Comparison of ENCODE assay signal across 25 cellular contexts in the genomic region with DNA sequence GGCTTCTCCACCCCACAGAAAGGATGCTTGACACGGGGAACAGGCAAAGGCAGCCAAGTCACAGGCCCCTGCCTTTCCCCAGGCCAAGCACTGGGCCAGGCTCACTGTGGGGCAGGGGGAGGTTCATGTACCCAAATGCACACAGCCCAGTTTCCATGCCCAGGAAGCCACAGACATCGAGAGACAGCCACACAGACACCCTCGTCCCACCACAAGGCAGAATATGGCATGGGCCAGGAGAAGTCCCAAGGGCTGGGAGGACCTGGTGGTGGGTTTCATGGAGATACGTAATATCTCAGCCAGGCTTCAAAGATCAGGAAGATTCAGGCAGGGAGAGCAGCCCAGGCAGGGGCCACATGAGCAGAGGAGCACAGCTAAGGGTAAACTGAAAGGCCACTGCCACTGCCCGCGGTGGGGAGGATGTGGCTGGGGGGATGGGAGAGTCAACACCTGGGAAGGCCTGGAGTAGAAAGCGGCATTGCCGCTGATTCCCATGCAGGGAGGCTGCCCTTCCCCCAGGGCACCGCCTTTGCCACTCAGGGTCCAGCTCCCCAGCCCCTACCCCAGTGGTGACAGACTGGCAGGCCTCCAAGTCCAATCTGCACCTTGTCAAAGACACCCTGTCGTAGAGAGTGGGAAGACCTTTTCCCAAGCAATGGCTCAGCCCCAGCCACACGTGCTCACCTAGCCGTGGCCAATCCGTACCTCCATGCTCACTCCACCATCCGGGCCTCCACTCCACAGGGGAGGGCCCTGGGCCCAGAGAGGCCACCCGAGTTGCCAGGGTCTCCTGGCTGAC. TPM values are rescaled to one million over a fixed set of nuclear protein-coding genes. Genes with fewer than 3 reads are reported as not detected.
DNase-seq lines count a peak whose midpoint lies in the region; ATAC-seq, FAIRE-seq and TF ChIP-seq lines count a peak whose summit lies in the region.
"Had no signal": no experiment of that assay in that cellular context is flagged by ENCODE, and none has a peak within 500 bp of the region (broad histone marks: within the 10 kb centered on the region; RNA-seq: fewer than 3 reads in every experiment).

No MANE protein-coding gene starts in this region.

- peak overlapping the region; percentile 75; the same call in 1 of the 2 replicates for H2AK5ac ChIP-seq in H1 (ENCODE audit: low read depth, low read length)

- no peak overlapping the region for H3K4me2 ChIP-seq in H1 (ENCODE audit: insufficient read depth in 1 of 2, low read depth in 2 of 2, low read length in 2 of 2)

- POLR2A ChIA-PET in CD8-positive, alpha-beta memory T cell (lab: Charles Lee): no interaction called here
- POLR2A ChIA-PET in H1 (lab: Charles Lee; ENCODE audit: partially characterized antibody): interaction anchor here (1.3 to 1.4 kb wide), 2 partner anchors 13 to 14 kb away, joined by 3 read pairs; no protein-coding TSS in a partner anchor

- 0 out of 2 replicates have a peak overlapping the region, but pooled peaks have one; percentile 71 for H2BK5ac ChIP-seq in H1 (ENCODE audit: low read depth, low read length)

- no peaks in the 10 kb centered on the region for H3K23me2 ChIP-seq in H1 (ENCODE audit: low read depth, low read length)

- no peak overlapping the region for H3K14ac ChIP-seq in H1 (ENCODE audit: insufficient read length)

- H3K23ac ChIP-seq in H1 (ENCODE audit: insufficient read length): no peak overlapping the region

- peak overlapping the region; percentile 83 for H3K27ac Mint-ChIP-seq in activated T-cell treated with anti-CD3 and anti-CD28 coated beads, Interleukin-2, amount 50 U/mL, for 72 hours
- peak overlapping the region in 7 of 8 donors; percentile 46 to 99 (median 75) for H3K27ac Mint-ChIP-seq in CD8-positive, alpha-beta memory T cell
- H3K27ac Mint-ChIP-seq: T-helper 2 cell treated with Interferon-gamma antibody and Interleukin-4, amounts not matched to agents 5 μg/mL and 100 μg/mL, for 36 hours had no signal

- no peaks in the 10 kb centered on the region for H3K36me3 ChIP-seq in CD8-positive, alpha-beta memory T cell (ENCODE audit: insufficient read depth, low read length)
- H3K36me3 ChIP-seq in WERI-Rb-1 (peaks cover 20% of the 10 kb centered on the region), H1 (ENCODE audit: control insufficient read depth in 2 of 4, insufficient read depth in 4 of 4, low read length in 3 of 4) (no peaks in the 10 kb centered on the region)
- H3K36me3 ChIP-seq: tibial artery had no signal

- no peak overlapping the region for H2BK120ac ChIP-seq in H1 (replicated peaks; ENCODE audit: low read depth, low read length)

- no peaks in the 10 kb centered on the region for H3K9me3 Mint-ChIP-seq in activated T-cell treated with anti-CD3 and anti-CD28 coated beads, Interleukin-2, amount 50 U/mL, for 72 hours
- no peaks in the 10 kb centered on the region for H3K9me3 Mint-ChIP-seq in CD8-positive, alpha-beta memory T cell
- H3K9me3 Mint-ChIP-seq: T-helper 2 cell treated with Interferon-gamma antibody and Interleukin-4, amounts not matched to agents 5 μg/mL and 100 μg/mL, for 36 hours had no signal

- H3K27ac ChIP-seq in CD8-positive, alpha-beta memory T cell (ENCODE audit: low read depth, low read length): no peak overlapping the region
- H3K27ac ChIP-seq in WERI-Rb-1: peak overlapping the region; percentile 95
- no peak overlapping the region for H3K27ac ChIP-seq in H1 (ENCODE audit: low read depth, low read length)
- H3K27ac ChIP-seq: Peyer's patch, SJSA1, tibial artery had no signal

- no peak for TF ChIP-seq EP300 in H1 (IDR thresholded peaks at IDR 0.05; ENCODE audit: borderline replicate concordance in 1 of 2, low read depth in 2 of 2, low read length in 2 of 2)

- H3K27me3 Mint-ChIP-seq in activated T-cell treated with anti-CD3 and anti-CD28 coated beads, Interleukin-2, amount 50 U/mL, for 72 hours (ENCODE audit: low read depth): no peaks in the 10 kb centered on the region
- H3K27me3 Mint-ChIP-seq in CD8-positive, alpha-beta memory T cell: no peaks in the 10 kb centered on the region

- H3K27me3 ChIP-seq in CD8-positive, alpha-beta memory T cell (ENCODE audit: insufficient read depth, low read length, poor library complexity, severe bottlenecking): no peaks in the 10 kb centered on the region
- no peaks in the 10 kb centered on the region for H3K27me3 ChIP-seq in WERI-Rb-1 (ENCODE audit: insufficient read depth, low read depth, severe bottlenecking)
- peaks cover 0 to 4% (median 0%) of the 10 kb centered on the region in 4 experiments; a peak in 1 of 7 replicates for H3K27me3 ChIP-seq in H1 (replicated peaks in 1 of 4; ENCODE audit: control insufficient read depth in 3 of 4, extremely low read depth in 1 of 4, insufficient read depth in 3 of 4, low read length in 3 of 4)
- H3K27me3 ChIP-seq: Peyer's patch, SJSA1 had no signal

- H3K56ac ChIP-seq in H1 (replicated peaks; ENCODE audit: insufficient read length, low read depth, low read length): no peak overlapping the region

- TF ChIP-seq CTCF in WERI-Rb-1 (IDR thresholded peaks at IDR 0.05; ENCODE audit: low read depth, low read length) (no peak), H1 (IDR thresholded peaks at IDR 0.05; ENCODE audit: control extremely low read depth in 1 of 3, insufficient read depth in 1 of 3, low read depth in 1 of 3, low read length in 3 of 3) (no peak)

- no peak overlapping the region for H4K5ac ChIP-seq in H1 (ENCODE audit: insufficient read length, low read depth, low read length)

- H3K9ac ChIP-seq in H1 (replicated peaks in 1 of 4; ENCODE audit: extremely low read depth in 1 of 4, low read depth in 3 of 4, low read length in 3 of 4): no peak overlapping the region; a peak in 2 of 7 replicates

- TF ChIP-seq POLR2A in H1 (IDR thresholded peaks at IDR 0.05; ENCODE audit: control extremely low read depth in 1 of 2, low read depth in 2 of 2, low read length in 2 of 2): no peak

- no peak overlapping the region for H2AFZ ChIP-seq in H1 (ENCODE audit: low read length)

- H4K20me1 ChIP-seq in H1 (replicated peaks in 1 of 2; ENCODE audit: control insufficient read depth in 1 of 2, insufficient read depth in 2 of 2, low read length in 2 of 2): no peaks in the 10 kb centered on the region

- WGBS in H1 (ENCODE audit: extremely low coverage in 1 of 2, insufficient coverage in 1 of 2, insufficient read length in 1 of 2, insufficient replicate concordance in 2 of 2, low coverage in 1 of 2, low lambda C conversion rate in 2 of 2, missing lambda C conversion rate in 1 of 2), 2 experiments: 88% methylated on average over 10 of the region's 15 CpGs; no CpG with 5 or more reads in 1 of the 2 experiments

- no peak overlapping the region for H3K4ac ChIP-seq in H1 (replicated peaks; ENCODE audit: insufficient read length, low read depth, low read length)

- peaks cover 47% of the 10 kb centered on the region for H3K4me1 ChIP-seq in CD8-positive, alpha-beta memory T cell (ENCODE audit: insufficient read depth, low read length)
- peaks cover 0 to 34% (median 22%) of the 10 kb centered on the region in 4 experiments; a peak in 6 of 7 replicates for H3K4me1 ChIP-seq in H1 (replicated peaks in 1 of 4; ENCODE audit: control insufficient read depth in 3 of 4, insufficient read depth in 4 of 4, low read length in 3 of 4)

- no peak for DNase-seq in activated T-cell treated with anti-CD3 and anti-CD28 coated beads, Interleukin-2, amount 50 U/mL, for 72 hours
- no peak for DNase-seq in activated T-cell treated with anti-CD3 and anti-CD28 coated beads for 4 hours
- DNase-seq in CD8-positive, alpha-beta memory T cell: peak in 1 of 5 donors; percentile 17
- DNase-seq in WERI-Rb-1: no peak
- DNase-seq in H1 (ENCODE audit: low read depth in 1 of 2, low spot score in 2 of 2): no peak
- no peak for DNase-seq in T-helper 9 cell
- DNase-seq in NAMALWA (ENCODE audit: low spot score): no peak
- no peak for DNase-seq in T-helper 2 cell
- DNase-seq: activated CD8-positive, alpha-beta memory T cell treated with anti-CD3 and anti-CD28 coated beads for 24 hours; activated effector memory CD4-positive, alpha-beta T cell treated with Interleukin-2 at 50 U/mL for 16 hours; caudate nucleus; DMS79 treated with DMSO at 0.1 percent for 48 hours; glutamatergic neuron; mammary epithelial cell; NCI-H1105; NCI-H2029 treated with DMSO at 0.1 percent for 48 hours; NCI-H510A treated with DMSO at 0.1 percent for 48 hours; NK-92 treated with Interleukin-12 subunit alpha and Interleukin-12 subunit beta, amount 100 ng/mL, for 24 hours; occipital lobe; Peyer's patch; small intestine; stimulated activated naive CD8-positive, alpha-beta T cell treated with anti-CD3 and anti-CD28 coated beads, Interleukin-15, Interleukin-2, amounts not matched to agents 100 U/mL and 50 U/mL, for 24 hours; tibial artery had no signal

- H3K9me3 ChIP-seq in CD8-positive, alpha-beta memory T cell (ENCODE audit: low read length): no peaks in the 10 kb centered on the region
- H3K9me3 ChIP-seq in WERI-Rb-1 (ENCODE audit: severe bottlenecking): no peaks in the 10 kb centered on the region
- H3K9me3 ChIP-seq in H1 (ENCODE audit: insufficient read depth in 2 of 2, low read depth in 1 of 2, low read length in 1 of 2): no peaks in the 10 kb centered on the region
- H3K9me3 ChIP-seq: Peyer's patch, SJSA1, tibial artery had no signal

- no peaks in the 10 kb centered on the region for H3K79me1 ChIP-seq in H1 (ENCODE audit: low read depth, low read length)

- no peak for ATAC-seq in activated T-cell treated with anti-CD3 and anti-CD28 coated beads, Interleukin-2, amount 50 U/mL, for 72 hours (replicated peaks in 1 of 2)
- ATAC-seq: stimulated activated naive CD8-positive, alpha-beta T cell treated with anti-CD3 and anti-CD28 coated beads, Interleukin-15, Interleukin-2, amounts not matched to agents 100 U/mL and 50 U/mL, for 24 hours had no signal

- H4K8ac ChIP-seq in H1 (ENCODE audit: extremely low read depth, insufficient read depth, low read length): no peak overlapping the region; the same call in 1 of the 2 replicates

- H3K4me1 Mint-ChIP-seq in activated T-cell treated with anti-CD3 and anti-CD28 coated beads, Interleukin-2, amount 50 U/mL, for 72 hours (ENCODE audit: low read depth): peaks cover 59% of the 10 kb centered on the region
- peaks cover 35 to 66% (median 48%) of the 10 kb centered on the region in 3 donors for H3K4me1 Mint-ChIP-seq in CD8-positive, alpha-beta memory T cell

- peak overlapping the region; percentile 71 for H3K18ac ChIP-seq in H1 (ENCODE audit: extremely low read depth, low read length)

- H2BK20ac ChIP-seq in H1 (ENCODE audit: low read length): no peak overlapping the region

- TF ChIP-seq RAD21 in H1 (IDR thresholded peaks at IDR 0.05 in 1 of 2, conservative IDR thresholded peaks at IDR 0.05 in 1 of 2; ENCODE audit: low read depth in 2 of 2, low read length in 2 of 2): no peak

- no peak overlapping the region for H3K4me3 ChIP-seq in CD8-positive, alpha-beta memory T cell (ENCODE audit: low read length)
- no peak overlapping the region for H3K4me3 ChIP-seq in WERI-Rb-1 (ENCODE audit: low read depth, low read length)
- H3K4me3 ChIP-seq in H1 (ENCODE audit: extremely low read depth in 1 of 4, insufficient read depth in 2 of 4, low read depth in 3 of 4, low read length in 4 of 4): no peak overlapping the region
- H3K4me3 ChIP-seq: Peyer's patch, SJSA1, tibial artery had no signal

- peak overlapping the region; percentile 28 to 50 for H3K4me3 Mint-ChIP-seq in activated T-cell treated with anti-CD3 and anti-CD28 coated beads, Interleukin-2, amount 50 U/mL, for 72 hours
- peak overlapping the region in 4 of 7 donors; percentile 8 to 28 (median 28) for H3K4me3 Mint-ChIP-seq in CD8-positive, alpha-beta memory T cell
- H3K4me3 Mint-ChIP-seq: T-helper 2 cell treated with Interferon-gamma antibody and Interleukin-4, amounts not matched to agents 5 μg/mL and 100 μg/mL, for 36 hours had no signal

- H2BK15ac ChIP-seq in H1 (ENCODE audit: low read length): peak overlapping the region; percentile 92

- peak overlapping the region; percentile 90; the same call in 1 of the 2 replicates for H2BK12ac ChIP-seq in H1 (ENCODE audit: low read depth, low read length)

- no peaks in the 10 kb centered on the region for H3K79me2 ChIP-seq in H1 (ENCODE audit: control insufficient read depth in 1 of 2, insufficient read depth in 2 of 2, low read length in 2 of 2)

- peak overlapping the region; percentile 16 for H4K91ac ChIP-seq in H1 (replicated peaks; ENCODE audit: insufficient read length, low read length)

- CTCF ChIA-PET in CD8-positive, alpha-beta memory T cell (lab: Charles Lee): interaction anchor here (0.8 to 3.2 kb wide), 3 partner anchors 10 to 78 kb away, joined by 4 to 12 read pairs (median 11); no protein-coding TSS in a partner anchor
- CTCF ChIA-PET in H1 (lab: Charles Lee; ENCODE audit: partially characterized antibody): interaction anchor here (2.8 to 21.5 kb wide), 2 partner anchors 11 to 13 kb away, joined by 21 to 312 read pairs; no protein-coding TSS in a partner anchor

- peaks cover 3 to 5% of the 10 kb centered on the region in 2 donors for H3K36me3 Mint-ChIP-seq in activated T-cell treated with anti-CD3 and anti-CD28 coated beads, Interleukin-2, amount 50 U/mL, for 72 hours (ENCODE audit: insufficient read depth in 2 of 2)
- H3K36me3 Mint-ChIP-seq in CD8-positive, alpha-beta memory T cell: peaks cover 0 to 24% (median 0%) of the 10 kb centered on the region in 3 donors

- no peak for FAIRE-seq in H1 (lab: Jason Lieb, UNC)
- FAIRE-seq: small intestine had no signal

RNA-seq across cellular contexts. Expression of a gene that starts 2.4 kb away (rescaled TPM):
- 100 to 1,000 TPM in 1 of 2 donors, 10 to 100 TPM in 1; 94.0 to 116 TPM for total RNA-seq in activated T-cell treated with anti-CD3 and anti-CD28 coated beads, Interleukin-2, amount 50 U/mL, for 72 hours
- total RNA-seq in CD8-positive, alpha-beta memory T cell: 100 to 1,000 TPM; 162 to 171 TPM
- 323 TPM for polyA plus RNA-seq in CD8-positive, alpha-beta memory T cell
- 1.7 and 1.8 TPM in 2 replicates for total RNA-seq in H1 (2021; fragmentation: NEBNext Ultra II Directional; extraction: Animal tissue kit (Norgen Biotek cat#: 25700))
- polyA plus RNA-seq in H1 (2011; rRNA removed): 5.5 and 8.0 TPM in 2 replicates
- 5.4 TPM for polyA plus RNA-seq in H1 (2011; cell fraction: cytosol; rRNA removed)
- 11.5 TPM for polyA plus RNA-seq in H1 (2011; cell fraction: nucleus; rRNA removed)
- polyA plus RNA-seq in H1 (2012, experiment 1 of 2): 1.7 to 3.1 TPM (median 2.6 TPM) in 4 replicates
- polyA plus RNA-seq in H1 (2012, experiment 2 of 2): 1.5 TPM
- polyA plus RNA-seq in H1 (2013, experiment 1 of 2): 2.4 TPM
- 2.8 TPM for polyA plus RNA-seq in H1 (2013, experiment 2 of 2)
- 1.3 and 1.6 TPM in 2 replicates for polyA minus RNA-seq in H1 (2011; rRNA and poly(A)+ RNA removed)
- polyA minus RNA-seq in H1 (2011; cell fraction: cytosol; rRNA and poly(A)+ RNA removed): 6.8 TPM
- polyA minus RNA-seq in H1 (2011; cell fraction: nucleus; rRNA and poly(A)+ RNA removed): 4.9 TPM
- total RNA-seq: SJSA1 had no signal

RNA-seq across cellular contexts. Expression of a gene that starts 30.7 kb away (rescaled TPM):
- total RNA-seq in activated T-cell treated with anti-CD3 and anti-CD28 coated beads, Interleukin-2, amount 50 U/mL, for 72 hours: under 1 TPM in 1 of 2 donors, not detected in 1; 0.25 TPM
- total RNA-seq in CD8-positive, alpha-beta memory T cell: under 1 TPM; 0.29 to 0.31 TPM
- 1.0 TPM for polyA plus RNA-seq in CD8-positive, alpha-beta memory T cell
- total RNA-seq in H1 (2021; fragmentation: NEBNext Ultra II Directional; extraction: Animal tissue kit (Norgen Biotek cat#: 25700)): 14.4 and 14.6 TPM in 2 replicates
- 13.5 and 17.4 TPM in 2 replicates for polyA plus RNA-seq in H1 (2011; rRNA removed)
- polyA plus RNA-seq in H1 (2011; cell fraction: cytosol; rRNA removed): 11.2 TPM
- polyA plus RNA-seq in H1 (2011; cell fraction: nucleus; rRNA removed): 23.7 TPM
- polyA plus RNA-seq in H1 (2012, experiment 1 of 2): 7.9 to 13.1 TPM (median 11.6 TPM) in 4 replicates
- polyA plus RNA-seq in H1 (2012, experiment 2 of 2): 11.4 TPM
- 9.2 TPM for polyA plus RNA-seq in H1 (2013, experiment 1 of 2)
- polyA plus RNA-seq in H1 (2013, experiment 2 of 2): 9.2 TPM
- 6.8 and 7.5 TPM in 2 replicates for polyA minus RNA-seq in H1 (2011; rRNA and poly(A)+ RNA removed)
- polyA minus RNA-seq in H1 (2011; cell fraction: cytosol; rRNA and poly(A)+ RNA removed): 11.4 TPM
- polyA minus RNA-seq in H1 (2011; cell fraction: nucleus; rRNA and poly(A)+ RNA removed): 5.0 TPM

Comparison
In these comparisons a context has a peak if more than half of its experiments do, and no peak if none do; other contexts are left out.
1. RNA of a gene that starts 2.4 kb away (total RNA-seq): 162 to 171 TPM in CD8-positive, alpha-beta memory T cell and 94.0 to 116 TPM in activated T-cell treated with anti-CD3 and anti-CD28 coated beads, Interleukin-2, amount 50 U/mL, for 72 hours; 1.7 to 1.8 TPM in H1; every median in the first group is over 10 times any median in the second.
2. RNA of a gene that starts 30.7 kb away (total RNA-seq): 14.4 to 14.6 TPM in H1; 0.29 to 0.31 TPM in CD8-positive, alpha-beta memory T cell and 0.25 TPM in activated T-cell treated with anti-CD3 and anti-CD28 coated beads, Interleukin-2, amount 50 U/mL, for 72 hours; every median in the first group is over 10 times any median in the second.